In the genomic region with DNA sequence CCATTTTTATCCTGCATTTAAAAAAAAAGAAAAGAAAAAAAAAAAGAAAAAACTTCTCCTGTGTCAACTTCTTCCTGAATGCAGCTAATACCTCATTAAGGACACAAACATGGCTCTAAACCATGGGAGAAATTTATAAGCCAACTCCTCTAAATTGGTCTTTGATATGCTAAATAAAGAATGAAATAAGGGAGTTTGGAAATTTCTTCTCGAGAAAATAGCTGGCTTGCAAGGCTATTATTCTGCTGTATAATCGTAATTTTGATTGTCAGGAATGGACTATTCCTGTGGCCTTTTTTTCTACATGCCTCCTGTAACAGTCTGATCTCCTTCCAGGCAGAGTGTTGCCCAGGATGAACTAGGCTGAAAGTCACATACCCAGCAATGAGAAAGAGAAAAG, we compare ENCODE assay signal across 29 cellular contexts. TPM values are rescaled to one million over a fixed set of nuclear protein-coding genes. Genes with fewer than 3 reads are reported as not detected.
"Had no signal": no experiment of that assay in that cellular context is flagged by ENCODE, and none has a peak within 500 bp of the region (broad histone marks: within the 10 kb centered on the region; RNA-seq: fewer than 3 reads in every experiment).

No MANE protein-coding gene starts in this region.

- H3K4me1 Mint-ChIP-seq: stimulated activated effector memory CD8-positive, alpha-beta T cell treated with anti-CD3 and anti-CD28 coated beads, Interleukin-12 subunit alpha, Interleukin-12 subunit beta, amount 100 ng/mL, for 72 hours; stimulated activated naive B cell treated with anti-CD40 and anti-IgM and Interleukin-4, amounts not matched to agents 10 μg/mL and 1 μg/mL and 100 μg/mL, for 72 hours; stimulated activated naive CD8-positive, alpha-beta T cell treated with anti-CD3 and anti-CD28 coated beads, Interleukin-15, amount 100 ng/mL, for 72 hours had no signal

- H3K27me3 ChIP-seq: testis, thyroid gland, tibial nerve, upper lobe of left lung, upper lobe of right lung, uterus, vagina had no signal

- H3K36me3 Mint-ChIP-seq: stimulated activated effector memory CD8-positive, alpha-beta T cell treated with anti-CD3 and anti-CD28 coated beads, Interleukin-12 subunit alpha, Interleukin-12 subunit beta, amount 100 ng/mL, for 72 hours; stimulated activated memory B cell treated with anti-CD40 and anti-IgM and Interleukin-4, amounts not matched to agents 10 μg/mL and 1 μg/mL and 100 μg/mL, for 72 hours; stimulated activated naive B cell treated with anti-CD40 and anti-IgM and Interleukin-4, amounts not matched to agents 10 μg/mL and 1 μg/mL and 100 μg/mL, for 72 hours; type B pancreatic cell had no signal

- H3K4me1 ChIP-seq: stomach, suprapubic skin, testis, thyroid gland, tibial artery, tibial nerve, transverse colon, upper lobe of left lung, upper lobe of right lung, uterus, vagina had no signal

- H3K36me3 ChIP-seq: stomach, suprapubic skin, thoracic aorta, thyroid gland, tibial artery, tibial nerve, transverse colon, upper lobe of left lung, upper lobe of right lung, uterus, vagina had no signal

- H3K27ac ChIP-seq: stomach, suprapubic skin, testis, thoracic aorta, thyroid gland, tibial artery, tibial nerve, transverse colon, upper lobe of left lung, upper lobe of right lung, uterus, vagina had no signal

- ATAC-seq: stimulated activated effector memory CD8-positive, alpha-beta T cell treated with anti-CD3 and anti-CD28 coated beads, Interleukin-12 subunit alpha, Interleukin-12 subunit beta, amount 100 ng/mL, for 72 hours; stimulated activated memory B cell treated with anti-CD40 and anti-IgM and Interleukin-4, amounts not matched to agents 10 μg/mL and 1 μg/mL and 100 μg/mL, for 72 hours; stimulated activated naive B cell treated with anti-CD40 and anti-IgM and Interleukin-4, amounts not matched to agents 10 μg/mL and 1 μg/mL and 100 μg/mL, for 72 hours; stimulated activated naive CD8-positive, alpha-beta T cell treated with anti-CD3 and anti-CD28 coated beads, Interleukin-15, amount 100 ng/mL, for 72 hours; stimulated activated naive CD8-positive, alpha-beta T cell treated with anti-CD3 and anti-CD28 coated beads, Interleukin-15, Interleukin-2, amounts not matched to agents 100 U/mL and 50 U/mL, for 24 hours; upper lobe of right lung had no signal

- H3K4me3 Mint-ChIP-seq: stimulated activated effector memory CD8-positive, alpha-beta T cell treated with anti-CD3 and anti-CD28 coated beads, Interleukin-12 subunit alpha, Interleukin-12 subunit beta, amount 100 ng/mL, for 72 hours; stimulated activated memory B cell treated with anti-CD40 and anti-IgM and Interleukin-4, amounts not matched to agents 10 μg/mL and 1 μg/mL and 100 μg/mL, for 72 hours; stimulated activated naive B cell treated with anti-CD40 and anti-IgM and Interleukin-4, amounts not matched to agents 10 μg/mL and 1 μg/mL and 100 μg/mL, for 72 hours; stimulated activated naive CD8-positive, alpha-beta T cell treated with anti-CD3 and anti-CD28 coated beads, Interleukin-15, amount 100 ng/mL, for 72 hours; stimulated activated naive CD8-positive, alpha-beta T cell treated with anti-CD3 and anti-CD28 coated beads, Interleukin-15, Interleukin-2, amounts not matched to agents 100 ng/mL and 50 ng/mL, for 24 hours; type B pancreatic cell had no signal

- H3K27ac Mint-ChIP-seq: stimulated activated effector memory CD8-positive, alpha-beta T cell treated with anti-CD3 and anti-CD28 coated beads, Interleukin-12 subunit alpha, Interleukin-12 subunit beta, amount 100 ng/mL, for 72 hours; stimulated activated memory B cell treated with anti-CD40 and anti-IgM and Interleukin-4, amounts not matched to agents 10 μg/mL and 1 μg/mL and 100 μg/mL, for 72 hours; stimulated activated naive B cell treated with anti-CD40 and anti-IgM and Interleukin-4, amounts not matched to agents 10 μg/mL and 1 μg/mL and 100 μg/mL, for 72 hours; stimulated activated naive CD8-positive, alpha-beta T cell treated with anti-CD3 and anti-CD28 coated beads, Interleukin-15, Interleukin-2, amounts not matched to agents 100 ng/mL and 50 ng/mL, for 24 hours; type B pancreatic cell had no signal

- H3K4me3 ChIP-seq: stomach, suprapubic skin, testis, thoracic aorta, thyroid gland, tibial artery, tibial nerve, transverse colon, upper lobe of left lung, upper lobe of right lung, uterus, vagina had no signal

- H3K9me3 ChIP-seq: stomach, suprapubic skin, testis, thoracic aorta, thyroid gland, tibial artery, tibial nerve, transverse colon, upper lobe of left lung, upper lobe of right lung, uterus, vagina had no signal

- H3K9me3 Mint-ChIP-seq: stimulated activated effector memory CD8-positive, alpha-beta T cell treated with anti-CD3 and anti-CD28 coated beads, Interleukin-12 subunit alpha, Interleukin-12 subunit beta, amount 100 ng/mL, for 72 hours; stimulated activated memory B cell treated with anti-CD40 and anti-IgM and Interleukin-4, amounts not matched to agents 10 μg/mL and 1 μg/mL and 100 μg/mL, for 72 hours; stimulated activated naive B cell treated with anti-CD40 and anti-IgM and Interleukin-4, amounts not matched to agents 10 μg/mL and 1 μg/mL and 100 μg/mL, for 72 hours; stimulated activated naive CD8-positive, alpha-beta T cell treated with anti-CD3 and anti-CD28 coated beads, Interleukin-15, amount 100 ng/mL, for 72 hours; stimulated activated naive CD8-positive, alpha-beta T cell treated with anti-CD3 and anti-CD28 coated beads, Interleukin-15, Interleukin-2, amounts not matched to agents 100 ng/mL and 50 ng/mL, for 24 hours; type B pancreatic cell had no signal

- DNase-seq: stimulated activated CD4-positive, alpha-beta T cell treated with anti-CD3 and anti-CD28 coated beads, Interleukin-2, amount 100 ng/mL, for 48 hours; stimulated activated CD4-positive, alpha-beta T cell treated with anti-CD3 and anti-CD28 coated beads, Interleukin-4, amount 100 ng/mL, for 1 hour; stimulated activated CD4-positive, alpha-beta T cell treated with anti-CD3 and anti-CD28 coated beads, Interleukin-4, amount 100 ng/mL, for 24 hours; stimulated activated CD4-positive, alpha-beta T cell treated with anti-CD3 and anti-CD28 coated beads, Interleukin-4, amount 100 ng/mL, for 4 hours; stimulated activated CD8-positive, alpha-beta memory T cell treated with anti-CD3 and anti-CD28 coated beads, Interleukin-4, amount 100 ng/mL, for 48 hours; stimulated activated naive B cell treated with anti-CD40 and anti-IgM and Interleukin-4, amounts not matched to agents 10 μg/mL and 1 μg/mL and 100 μg/mL, for 72 hours; stimulated activated naive CD4-positive, alpha-beta T cell; stimulated activated naive CD4-positive, alpha-beta T cell treated with Interleukin-2 at 50 U/mL for 16 hours; stimulated activated naive CD8-positive, alpha-beta T cell treated with anti-CD3 and anti-CD28 coated beads, Interleukin-15, amount 100 ng/mL, for 72 hours; stimulated activated naive CD8-positive, alpha-beta T cell treated with anti-CD3 and anti-CD28 coated beads, Interleukin-15, Interleukin-2, amounts not matched to agents 100 U/mL and 50 U/mL, for 24 hours; stomach; substantia nigra; testis; thyroid gland; tibial artery; transverse colon; trophoblast cell; upper lobe of left lung; upper lobe of right lung; uterus had no signal

RNA-seq across cellular contexts. Expression of a gene that starts 20.6 kb away (rescaled TPM):
- total RNA-seq: subcutaneous adipose tissue had no signal
